ENCODE assay signal across 8 cellular contexts in the genomic region with DNA sequence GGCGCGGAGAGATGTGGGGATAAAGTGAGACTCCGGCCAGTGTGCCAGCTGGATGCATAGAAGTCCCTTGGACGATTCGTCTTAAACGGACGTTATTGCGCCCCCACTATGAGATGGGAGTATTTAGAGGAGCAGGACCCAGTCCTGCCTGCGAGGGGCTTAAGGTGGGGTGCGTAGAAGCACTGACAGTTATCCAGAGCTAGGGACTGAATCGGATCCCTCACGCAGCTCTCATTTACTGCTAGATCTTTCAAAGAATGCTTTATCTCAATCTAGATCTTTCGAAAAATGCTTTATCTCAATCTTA. TPM values are rescaled to one million over a fixed set of nuclear protein-coding genes. Genes with fewer than 3 reads are reported as not detected.
A peak's percentile ranks its signal among the peaks of the same experiment; 100 is the strongest.
DNase-seq lines count a peak whose midpoint lies in the region; ATAC-seq and TF ChIP-seq lines count a peak whose summit lies in the region.

No MANE protein-coding gene starts in this region.

- peaks cover 0 to 9% of the 10 kb centered on the region in 2 donors for H3K4me1 ChIP-seq in ascending aorta
- peaks cover 21% of the 10 kb centered on the region for H3K4me1 ChIP-seq in upper lobe of right lung

- no peaks in the 10 kb centered on the region for H3K36me3 ChIP-seq in ascending aorta
- no peaks in the 10 kb centered on the region for H3K36me3 ChIP-seq in upper lobe of right lung

- H3K4me3 ChIP-seq in ascending aorta (peak overlapping the region; percentile 75 to 88), lower leg skin (ENCODE audit: low read depth, poor library complexity, severe bottlenecking) (peak overlapping the region; percentile 27), upper lobe of right lung (peak overlapping the region; percentile 63)

- TF ChIP-seq CTCF in ascending aorta (IDR thresholded peaks at IDR 0.05) (peak in 1 of 3 experiments; percentile 4), lower leg skin (IDR thresholded peaks at IDR 0.05) (no peak), upper lobe of right lung (IDR thresholded peaks at IDR 0.05) (no peak)

- intact Hi-C loops in ascending aorta (cut with DNase I) = loop anchor here (1.0 to 5.0 kb wide), 5 partner anchors 14 to 192 kb away; a partner anchor contains a TSS
- intact Hi-C loops in lower leg skin (cut with DNase I; ENCODE audit: low total_unique reads) = no loop called here
- intact Hi-C loops in upper lobe of right lung (cut with DNase I) = no loop called here

- DNase-seq in ascending aorta (ENCODE audit: low spot score in 2 of 2) (no peak), lower leg skin (ENCODE audit: low spot score in 2 of 2) (no peak), upper lobe of right lung (no peak), DMS79 treated with DMSO at 0.1 percent for 48 hours (lab: John Stamatoyannopoulos, UW) (no peak), NCI-H1092 (lab: John Stamatoyannopoulos, UW) (no peak), NCI-H1417 (lab: John Stamatoyannopoulos, UW) (no peak)

- 1 to 5% methylated on average over 13 of the region's 13 CpGs for WGBS in lower leg skin, 2 donors

- peak; percentile 10 for ATAC-seq in GM18498 (IDR thresholded peaks at IDR 0.05; ENCODE audit: unreplicated experiment)
- ATAC-seq in HG02938 (IDR thresholded peaks at IDR 0.05; ENCODE audit: unreplicated experiment) = peak; percentile 6
- ATAC-seq in upper lobe of right lung = no peak

- H3K27ac ChIP-seq in ascending aorta (peak overlapping the region; percentile 93 to 97), upper lobe of right lung (peak overlapping the region; percentile 65)

- H3K9me3 ChIP-seq in ascending aorta (no peaks in the 10 kb centered on the region), upper lobe of right lung (no peaks in the 10 kb centered on the region)

- no peaks in the 10 kb centered on the region for H3K27me3 ChIP-seq in ascending aorta
- H3K27me3 ChIP-seq in upper lobe of right lung = peaks cover 18% of the 10 kb centered on the region

- TF ChIP-seq POLR2A in lower leg skin (IDR thresholded peaks at IDR 0.05) = no peak

RNA-seq across cellular contexts. Expression of a gene that starts 0.6 kb away (rescaled TPM):
- total RNA-seq in ascending aorta = 143 TPM
- 10 to 100 TPM in 2 of 4 donors, 1 to 10 TPM in 2; 6.3 to 12.8 (median 9.2) TPM for total RNA-seq in lower leg skin
- 15.3 TPM for total RNA-seq in upper lobe of right lung

Comparison
In these comparisons a context has a peak if more than half of its experiments do, and no peak if none do; other contexts are left out.
1. H3K4me3 ChIP-seq: peak in every context shown above with its lines; median percentile 82 in ascending aorta; 63 in upper lobe of right lung; 27 in lower leg skin.